12 cellular contexts compared by ENCODE assay signal in genomic region chr9:94173632-94174031, GRCh38.
A peak's percentile ranks its signal among the peaks of the same experiment; 100 is the strongest.
DNase-seq lines count a peak whose midpoint lies in the region; ATAC-seq and TF ChIP-seq lines count a peak whose summit lies in the region.
"Had no signal": no experiment of that assay in that cellular context is flagged by ENCODE, and none has a peak within 500 bp of the region (broad histone marks: within the 10 kb centered on the region; RNA-seq: fewer than 3 reads in every experiment).

No MANE protein-coding gene starts in this region.

- peaks cover 0 to 21% of the 10 kb centered on the region in 2 donors for H3K36me3 ChIP-seq in adrenal gland (replicated peaks in 1 of 2)
- peaks cover 0 to 56% of the 10 kb centered on the region in 2 donors for H3K36me3 ChIP-seq in left lung

- peak; percentile 64 for ATAC-seq in HG02884 (IDR thresholded peaks at IDR 0.05; ENCODE audit: unreplicated experiment)
- ATAC-seq in stimulated activated naive B cell treated with anti-CD40 and anti-IgM and Interleukin-4, amounts not matched to agents 10 μg/mL and 1 μg/mL and 100 μg/mL, for 72 hours (replicated peaks) = peak; percentile 61 to 81
- ATAC-seq in left lung = no peak
- ATAC-seq in foreskin keratinocyte = no peak
- ATAC-seq: SK-N-SH treated with all-trans-retinoic acid at 6 μM for 48 hours had no signal

- H3K9me3 ChIP-seq in adrenal gland (replicated peaks in 1 of 3) (no peaks in the 10 kb centered on the region), left lung (no peaks in the 10 kb centered on the region)
- H3K9me3 ChIP-seq: tibial artery had no signal

- peaks cover 87% of the 10 kb centered on the region for H3K36me3 Mint-ChIP-seq in activated T-cell treated with anti-CD3 and anti-CD28 coated beads, Interleukin-2, amount 50 U/mL, for 24 hours (ENCODE audit: low read depth)
- H3K36me3 Mint-ChIP-seq in stimulated activated naive B cell treated with anti-CD40 and anti-IgM and Interleukin-4, amounts not matched to agents 10 μg/mL and 1 μg/mL and 100 μg/mL, for 72 hours = peaks cover 30 to 40% of the 10 kb centered on the region in 2 donors

- H3K4me1 ChIP-seq in adrenal gland (replicated peaks in 1 of 2) = peaks cover 51 to 100% of the 10 kb centered on the region in 2 donors
- H3K4me1 ChIP-seq in left lung = peaks cover 46 to 90% of the 10 kb centered on the region in 2 donors
- peaks cover 23% of the 10 kb centered on the region for H3K4me1 ChIP-seq in foreskin keratinocyte

- no peaks in the 10 kb centered on the region for H3K9me3 Mint-ChIP-seq in activated T-cell treated with anti-CD3 and anti-CD28 coated beads, Interleukin-2, amount 50 U/mL, for 24 hours
- H3K9me3 Mint-ChIP-seq in stimulated activated naive B cell treated with anti-CD40 and anti-IgM and Interleukin-4, amounts not matched to agents 10 μg/mL and 1 μg/mL and 100 μg/mL, for 72 hours = no peaks in the 10 kb centered on the region

- intact Hi-C loops in adrenal gland (cut with DNase I) = no loop called here
- intact Hi-C loops in left lung (cut with DNase I) = no loop called here

- H3K27ac Mint-ChIP-seq in activated T-cell treated with anti-CD3 and anti-CD28 coated beads, Interleukin-2, amount 50 U/mL, for 24 hours = peak overlapping the region; percentile 92
- H3K27ac Mint-ChIP-seq in stimulated activated naive B cell treated with anti-CD40 and anti-IgM and Interleukin-4, amounts not matched to agents 10 μg/mL and 1 μg/mL and 100 μg/mL, for 72 hours = peak overlapping the region; percentile 31

- no peak for DNase-seq in activated T-cell treated with anti-CD3 and anti-CD28 coated beads, Interleukin-2, amount 50 U/mL, for 24 hours
- DNase-seq in activated T-cell treated with anti-CD3 and anti-CD28 coated beads, Interleukin-2, amount 50 U/mL, for 1 hour = no peak
- DNase-seq in adrenal gland = no peak
- DNase-seq in stimulated activated naive B cell treated with anti-CD40 and anti-IgM and Interleukin-4, amounts not matched to agents 10 μg/mL and 1 μg/mL and 100 μg/mL, for 72 hours = no peak
- DNase-seq in left lung = no peak
- DNase-seq in NCI-H146 treated with DMSO at 0.1 percent for 48 hours (lab: John Stamatoyannopoulos, UW; ENCODE audit: unreplicated experiment) = no peak
- DNase-seq in foreskin keratinocyte = no peak
- DNase-seq: dermis blood vessel endothelial cell, NCI-H446, tibial artery had no signal

- H3K27ac ChIP-seq in adrenal gland = peak overlapping the region in 3 of 5 donors; percentile 1 to 66 (median 60)
- H3K27ac ChIP-seq in left lung = no peak overlapping the region
- H3K27ac ChIP-seq in foreskin keratinocyte = no peak overlapping the region

- WGBS in adrenal gland, 4 donors = 57 to 65% (median 64%) methylated on average over 3 of the region's 3 CpGs

- H3K4me3 ChIP-seq in adrenal gland (no peak overlapping the region), left lung (no peak overlapping the region)

- no peak for TF ChIP-seq POLR2A in adrenal gland (IDR thresholded peaks at IDR 0.05)

- no peaks in the 10 kb centered on the region for H3K27me3 Mint-ChIP-seq in activated T-cell treated with anti-CD3 and anti-CD28 coated beads, Interleukin-2, amount 50 U/mL, for 24 hours
- H3K27me3 Mint-ChIP-seq in stimulated activated naive B cell treated with anti-CD40 and anti-IgM and Interleukin-4, amounts not matched to agents 10 μg/mL and 1 μg/mL and 100 μg/mL, for 72 hours = no peaks in the 10 kb centered on the region

- no peaks in the 10 kb centered on the region for H3K27me3 ChIP-seq in adrenal gland
- H3K27me3 ChIP-seq in left lung = no peaks in the 10 kb centered on the region
- no peaks in the 10 kb centered on the region for H3K27me3 ChIP-seq in foreskin keratinocyte
- H3K27me3 ChIP-seq: tibial artery had no signal

- TF ChIP-seq CTCF in adrenal gland (IDR thresholded peaks at IDR 0.05) = no peak
- TF ChIP-seq CTCF in left lung (IDR thresholded peaks at IDR 0.05) = no peak
- no peak for TF ChIP-seq CTCF in foreskin keratinocyte (conservative IDR thresholded peaks at IDR 0.05)

- peaks cover 82% of the 10 kb centered on the region for H3K4me1 Mint-ChIP-seq in activated T-cell treated with anti-CD3 and anti-CD28 coated beads, Interleukin-2, amount 50 U/mL, for 24 hours (ENCODE audit: low read depth)
- H3K4me1 Mint-ChIP-seq in stimulated activated naive B cell treated with anti-CD40 and anti-IgM and Interleukin-4, amounts not matched to agents 10 μg/mL and 1 μg/mL and 100 μg/mL, for 72 hours = peaks cover 33 to 67% of the 10 kb centered on the region in 2 donors

- peak overlapping the region; percentile 44 for H3K4me3 Mint-ChIP-seq in activated T-cell treated with anti-CD3 and anti-CD28 coated beads, Interleukin-2, amount 50 U/mL, for 24 hours
- peak overlapping the region; percentile 39 to 46 for H3K4me3 Mint-ChIP-seq in stimulated activated naive B cell treated with anti-CD40 and anti-IgM and Interleukin-4, amounts not matched to agents 10 μg/mL and 1 μg/mL and 100 μg/mL, for 72 hours

Comparison
In these comparisons a context has a peak if more than half of its experiments do, and no peak if none do; other contexts are left out.
1. ATAC-seq: peak in HG02884 (single experiment) and stimulated activated naive B cell treated with anti-CD40 and anti-IgM and Interleukin-4, amounts not matched to agents 10 μg/mL and 1 μg/mL and 100 μg/mL, for 72 hours (2 of 2); none in left lung (single experiment) and foreskin keratinocyte (single experiment).
2. H3K27ac ChIP-seq: peak in adrenal gland (3 of 5); none in left lung (0 of 2) and foreskin keratinocyte (single experiment).